In the genomic region with DNA sequence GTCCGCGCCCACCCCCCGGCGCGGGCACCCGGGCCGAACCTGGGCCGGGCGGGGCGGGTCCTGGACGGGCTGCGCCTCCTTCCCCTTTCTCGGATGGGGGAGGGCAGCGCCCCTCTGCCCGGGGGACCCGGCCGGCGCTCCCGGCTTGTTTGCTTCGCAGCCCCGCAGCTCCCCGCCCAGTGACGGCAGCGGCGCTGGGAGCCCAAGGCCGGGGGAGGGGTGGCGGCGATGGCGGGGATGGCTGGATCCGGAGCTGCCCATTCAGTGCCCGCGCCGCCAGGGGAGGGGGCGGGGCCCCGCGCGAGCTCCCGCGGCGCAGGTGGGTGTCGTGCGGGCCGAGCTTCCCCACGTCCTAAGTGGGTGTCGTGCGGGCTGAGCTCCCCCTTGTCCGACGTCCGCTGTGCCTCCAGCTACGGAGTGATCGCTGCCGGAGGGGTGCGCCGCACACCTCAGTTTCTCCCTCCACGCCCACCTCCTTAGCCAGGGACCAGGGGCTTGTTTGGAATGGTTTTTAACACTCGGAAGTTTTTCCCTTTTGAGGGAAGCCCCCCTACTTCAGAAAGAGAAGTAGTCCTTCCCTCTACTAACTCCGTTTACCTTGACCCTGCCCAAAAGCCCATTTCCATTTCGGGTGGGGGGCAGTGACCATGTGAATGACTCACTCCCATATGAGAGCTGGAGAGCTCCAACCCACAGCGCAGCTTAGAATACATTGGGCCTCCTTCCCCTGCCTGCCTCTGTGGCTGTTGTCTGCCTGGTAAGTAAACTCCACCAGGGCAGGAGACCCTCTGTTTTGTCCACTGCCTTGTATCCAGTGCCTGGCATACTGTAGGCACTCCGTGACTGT, we compare ENCODE assay signal across 8 cellular contexts. TPM values are rescaled to one million over a fixed set of nuclear protein-coding genes. Genes with fewer than 3 reads are reported as not detected.
DNase-seq lines count a peak whose midpoint lies in the region; ATAC-seq lines count a peak whose summit lies in the region.

No MANE protein-coding gene starts in this region.

- peak overlapping the region; percentile 84 to 97 (median 88) for H3K4me3 Mint-ChIP-seq in CD4-positive, CD25-positive, alpha-beta regulatory T cell
- H3K4me3 Mint-ChIP-seq in activated T-helper 1 cell treated with anti-CD3 and anti-CD28 coated beads, Interleukin-12 subunit alpha, Interleukin-12 subunit beta, Interleukin-2, Interleukin-4 antibody, amounts not matched to agents 30 ng/mL and 10 ng/mL and 1 ng/mL, durations not matched to agents 14 hours and 24 hours and 36 hours: peak overlapping the region; percentile 87
- peak overlapping the region; percentile 78 to 100 (median 87) for H3K4me3 Mint-ChIP-seq in naive thymus-derived CD8-positive, alpha-beta T cell

- peak overlapping the region; percentile 58 for H3K4me3 ChIP-seq in CD4-positive, CD25-positive, alpha-beta regulatory T cell (ENCODE audit: low read depth, low read length)

- H3K27me3 ChIP-seq in CD4-positive, CD25-positive, alpha-beta regulatory T cell (ENCODE audit: control insufficient read depth, insufficient read depth, low read length): no peaks in the 10 kb centered on the region

- POLR2A ChIA-PET in naive thymus-derived CD8-positive, alpha-beta T cell (lab: Charles Lee): interaction anchor here (0.5 to 4.2 kb wide), 6 partner anchors 15 to 422 kb away, joined by 3 to 38 read pairs (median 18); partner anchors contain the start of genes MNT, SMG6 and SRR

- H3K4me1 ChIP-seq in CD4-positive, CD25-positive, alpha-beta regulatory T cell (ENCODE audit: control insufficient read depth, insufficient read depth, low read length, poor library complexity, severe bottlenecking): peaks cover 19% of the 10 kb centered on the region

- H3K27me3 Mint-ChIP-seq in CD4-positive, CD25-positive, alpha-beta regulatory T cell: no peaks in the 10 kb centered on the region
- no peaks in the 10 kb centered on the region for H3K27me3 Mint-ChIP-seq in activated T-helper 1 cell treated with anti-CD3 and anti-CD28 coated beads, Interleukin-12 subunit alpha, Interleukin-12 subunit beta, Interleukin-2, Interleukin-4 antibody, amounts not matched to agents 30 ng/mL and 10 ng/mL and 1 ng/mL, durations not matched to agents 14 hours and 24 hours and 36 hours (ENCODE audit: insufficient read depth)
- no peaks in the 10 kb centered on the region for H3K27me3 Mint-ChIP-seq in naive thymus-derived CD8-positive, alpha-beta T cell

- peaks cover 27% of the 10 kb centered on the region for H3K36me3 ChIP-seq in CD4-positive, CD25-positive, alpha-beta regulatory T cell (ENCODE audit: control insufficient read depth, insufficient read depth, low read length)

- peak; percentile 9 to 18 for ATAC-seq in CD4-positive, CD25-positive, alpha-beta regulatory T cell (ENCODE audit: low read depth in 2 of 2)
- ATAC-seq in GM21723 (IDR thresholded peaks at IDR 0.05; ENCODE audit: unreplicated experiment): peak; percentile 38
- ATAC-seq in naive thymus-derived CD8-positive, alpha-beta T cell: peak; percentile 37 to 40

- H3K4me1 Mint-ChIP-seq in CD4-positive, CD25-positive, alpha-beta regulatory T cell: peaks cover 11 to 42% (median 18%) of the 10 kb centered on the region in 4 donors
- peaks cover 5% of the 10 kb centered on the region for H3K4me1 Mint-ChIP-seq in activated T-helper 1 cell treated with anti-CD3 and anti-CD28 coated beads, Interleukin-12 subunit alpha, Interleukin-12 subunit beta, Interleukin-2, Interleukin-4 antibody, amounts not matched to agents 30 ng/mL and 10 ng/mL and 1 ng/mL, durations not matched to agents 14 hours and 24 hours and 36 hours (ENCODE audit: low read depth)
- peaks cover 19 to 48% (median 33%) of the 10 kb centered on the region in 4 donors for H3K4me1 Mint-ChIP-seq in naive thymus-derived CD8-positive, alpha-beta T cell

- H3K9me3 Mint-ChIP-seq in CD4-positive, CD25-positive, alpha-beta regulatory T cell: no peaks in the 10 kb centered on the region
- no peaks in the 10 kb centered on the region for H3K9me3 Mint-ChIP-seq in activated T-helper 1 cell treated with anti-CD3 and anti-CD28 coated beads, Interleukin-12 subunit alpha, Interleukin-12 subunit beta, Interleukin-2, Interleukin-4 antibody, amounts not matched to agents 30 ng/mL and 10 ng/mL and 1 ng/mL, durations not matched to agents 14 hours and 24 hours and 36 hours
- no peaks in the 10 kb centered on the region for H3K9me3 Mint-ChIP-seq in naive thymus-derived CD8-positive, alpha-beta T cell

- H3K27ac ChIP-seq in CD4-positive, CD25-positive, alpha-beta regulatory T cell (ENCODE audit: insufficient read depth, low read length, poor library complexity, severe bottlenecking): peak overlapping the region; percentile 79
- peak overlapping the region; percentile 68 for H3K27ac ChIP-seq in substantia nigra (ENCODE audit: low read depth, low read length, poor library complexity, severe bottlenecking)

- no peaks in the 10 kb centered on the region for H3K9me3 ChIP-seq in CD4-positive, CD25-positive, alpha-beta regulatory T cell (ENCODE audit: control insufficient read depth in 2 of 2, low read length in 2 of 2)

- intact Hi-C loops in activated T-helper 1 cell treated with anti-CD3 and anti-CD28 coated beads, Interleukin-12 subunit alpha, Interleukin-12 subunit beta, Interleukin-2, Interleukin-4 antibody, amounts not matched to agents 30 ng/mL and 10 ng/mL and 1 ng/mL, durations not matched to agents 14 hours and 24 hours and 36 hours (cut with micrococcal nuclease): loop anchor here (2.0 to 10.0 kb wide), 6 partner anchors 55 to 973 kb away; partner anchors contain the start of genes METTL16 and PAFAH1B1

- H3K27ac Mint-ChIP-seq in CD4-positive, CD25-positive, alpha-beta regulatory T cell: peak overlapping the region; percentile 74 to 95 (median 92)
- peak overlapping the region; percentile 68 for H3K27ac Mint-ChIP-seq in activated T-helper 1 cell treated with anti-CD3 and anti-CD28 coated beads, Interleukin-12 subunit alpha, Interleukin-12 subunit beta, Interleukin-2, Interleukin-4 antibody, amounts not matched to agents 30 ng/mL and 10 ng/mL and 1 ng/mL, durations not matched to agents 14 hours and 24 hours and 36 hours
- peak overlapping the region; percentile 63 to 93 (median 86) for H3K27ac Mint-ChIP-seq in naive thymus-derived CD8-positive, alpha-beta T cell

- peak; percentile 45 to 63 (median 51) for DNase-seq in CD4-positive, CD25-positive, alpha-beta regulatory T cell
- DNase-seq in NOMO-1 treated with DMSO at 0.1 percent for 48 hours (lab: John Stamatoyannopoulos, UW; ENCODE audit: unreplicated experiment) (peak; percentile 20), fibroblast of gingiva (ENCODE audit: low read depth) (peak; percentile 49), substantia nigra (lab: John Stamatoyannopoulos, UW) (peak in 36 of 49 donors; percentile 6 to 78 (median 35)), foreskin melanocyte (no peak)
- DNase-seq in activated T-helper 1 cell treated with anti-CD3 and anti-CD28 coated beads, Interleukin-12 subunit alpha, Interleukin-12 subunit beta, Interleukin-2, Interleukin-4 antibody, amounts not matched to agents 30 ng/mL and 10 ng/mL and 1 ng/mL, durations not matched to agents 14 hours and 24 hours and 36 hours (ENCODE audit: low spot score): peak; percentile 51
- peak in 9 of 10 donors; percentile 42 to 75 (median 53) for DNase-seq in naive thymus-derived CD8-positive, alpha-beta T cell

- peaks cover 11% of the 10 kb centered on the region for H3K36me3 Mint-ChIP-seq in CD4-positive, CD25-positive, alpha-beta regulatory T cell
- peaks cover 7% of the 10 kb centered on the region for H3K36me3 Mint-ChIP-seq in activated T-helper 1 cell treated with anti-CD3 and anti-CD28 coated beads, Interleukin-12 subunit alpha, Interleukin-12 subunit beta, Interleukin-2, Interleukin-4 antibody, amounts not matched to agents 30 ng/mL and 10 ng/mL and 1 ng/mL, durations not matched to agents 14 hours and 24 hours and 36 hours (ENCODE audit: low read depth)
- peaks cover 6 to 14% (median 8%) of the 10 kb centered on the region in 3 donors for H3K36me3 Mint-ChIP-seq in naive thymus-derived CD8-positive, alpha-beta T cell

RNA-seq across cellular contexts. Expression of gene SGSM2, which starts 0.7 kb away (rescaled TPM):
- total RNA-seq in CD4-positive, CD25-positive, alpha-beta regulatory T cell: 107 TPM
- 1 to 10 TPM; 5.6 to 8.0 (median 5.8) TPM for polyA plus RNA-seq in CD4-positive, CD25-positive, alpha-beta regulatory T cell
- total RNA-seq in activated T-helper 1 cell treated with anti-CD3 and anti-CD28 coated beads, Interleukin-12 subunit alpha, Interleukin-12 subunit beta, Interleukin-2, Interleukin-4 antibody, amounts not matched to agents 30 ng/mL and 10 ng/mL and 1 ng/mL, durations not matched to agents 14 hours and 24 hours and 36 hours: 39.1 and 45.9 TPM in 2 replicates
- 100 to 1,000 TPM; 160 to 179 TPM for total RNA-seq in naive thymus-derived CD8-positive, alpha-beta T cell
- polyA plus RNA-seq in naive thymus-derived CD8-positive, alpha-beta T cell: 10 to 100 TPM; 12.1 to 22.6 (median 13.1) TPM

RNA-seq across cellular contexts. Expression of gene TSR1, which starts 1.8 kb away (rescaled TPM):
- total RNA-seq in CD4-positive, CD25-positive, alpha-beta regulatory T cell: 25.1 TPM
- polyA plus RNA-seq in CD4-positive, CD25-positive, alpha-beta regulatory T cell: 10 to 100 TPM; 11.4 to 17.0 (median 14.5) TPM
- total RNA-seq in activated T-helper 1 cell treated with anti-CD3 and anti-CD28 coated beads, Interleukin-12 subunit alpha, Interleukin-12 subunit beta, Interleukin-2, Interleukin-4 antibody, amounts not matched to agents 30 ng/mL and 10 ng/mL and 1 ng/mL, durations not matched to agents 14 hours and 24 hours and 36 hours: 91.3 and 92.9 TPM in 2 replicates
- total RNA-seq in naive thymus-derived CD8-positive, alpha-beta T cell: 10 to 100 TPM; 35.1 to 37.1 TPM
- polyA plus RNA-seq in naive thymus-derived CD8-positive, alpha-beta T cell: 10 to 100 TPM; 12.0 to 22.1 (median 14.0) TPM

RNA-seq across cellular contexts. Expression of gene SRR, which starts 34.3 kb away (rescaled TPM):
- total RNA-seq in CD4-positive, CD25-positive, alpha-beta regulatory T cell: 2.9 TPM
- 1 to 10 TPM; 4.2 to 9.2 (median 8.5) TPM for polyA plus RNA-seq in CD4-positive, CD25-positive, alpha-beta regulatory T cell
- total RNA-seq in activated T-helper 1 cell treated with anti-CD3 and anti-CD28 coated beads, Interleukin-12 subunit alpha, Interleukin-12 subunit beta, Interleukin-2, Interleukin-4 antibody, amounts not matched to agents 30 ng/mL and 10 ng/mL and 1 ng/mL, durations not matched to agents 14 hours and 24 hours and 36 hours: 14.9 and 17.4 TPM in 2 replicates
- 1 to 10 TPM; 6.1 to 7.3 TPM for total RNA-seq in naive thymus-derived CD8-positive, alpha-beta T cell
- 1 to 10 TPM; 3.6 to 9.6 (median 8.4) TPM for polyA plus RNA-seq in naive thymus-derived CD8-positive, alpha-beta T cell

RNA-seq across cellular contexts. Expression of gene SMG6, which starts 34.4 kb away (rescaled TPM):
- 42.9 TPM for total RNA-seq in CD4-positive, CD25-positive, alpha-beta regulatory T cell
- polyA plus RNA-seq in CD4-positive, CD25-positive, alpha-beta regulatory T cell: 1 to 10 TPM; 3.3 to 5.1 (median 4.7) TPM
- 35.3 and 39.5 TPM in 2 replicates for total RNA-seq in activated T-helper 1 cell treated with anti-CD3 and anti-CD28 coated beads, Interleukin-12 subunit alpha, Interleukin-12 subunit beta, Interleukin-2, Interleukin-4 antibody, amounts not matched to agents 30 ng/mL and 10 ng/mL and 1 ng/mL, durations not matched to agents 14 hours and 24 hours and 36 hours
- total RNA-seq in naive thymus-derived CD8-positive, alpha-beta T cell: 10 to 100 TPM; 49.6 to 51.4 TPM
- polyA plus RNA-seq in naive thymus-derived CD8-positive, alpha-beta T cell: 10 to 100 TPM in 1 of 3 donors, 1 to 10 TPM in 2; 5.3 to 13.5 (median 9.0) TPM
